28 cellular contexts compared by ENCODE assay signal in genomic region chr17:10429416-10430045, GRCh38. TPM values are rescaled to one million over a fixed set of nuclear protein-coding genes. Genes with fewer than 3 reads are reported as not detected.
DNase-seq lines count a peak whose midpoint lies in the region; TF ChIP-seq lines count a peak whose summit lies in the region.
"Had no signal": no experiment of that assay in that cellular context is flagged by ENCODE, and none has a peak within 500 bp of the region (broad histone marks: within the 10 kb centered on the region; RNA-seq: fewer than 3 reads in every experiment).

No MANE protein-coding gene starts in this region.

- H3K4me1 Mint-ChIP-seq in activated CD4-positive, alpha-beta memory T cell treated with anti-CD3 and anti-CD28 coated beads for 36 hours (ENCODE audit: low read depth), result no peaks in the 10 kb centered on the region
- H3K4me1 Mint-ChIP-seq: activated CD4-positive, alpha-beta T cell treated with anti-CD3 and anti-CD28 coated beads, Interleukin-2, amount 10 ng/mL, durations not matched to agents 24 days and 14 days; neural progenitor cell had no signal

- H4K20me1 ChIP-seq in KMS-11 (ENCODE audit: insufficient read depth), result no peaks in the 10 kb centered on the region
- H4K20me1 ChIP-seq in smooth muscle cell (ENCODE audit: low read depth), result no peaks in the 10 kb centered on the region

- DNase-seq in ELR (ENCODE audit: low read depth), result peak; percentile 28
- peak; percentile 21 for DNase-seq in fibroblast of pulmonary artery (ENCODE audit: low read depth)
- no peak for DNase-seq in smooth muscle cell (lab: John Stamatoyannopoulos, UW; ENCODE audit: unreplicated experiment)
- DNase-seq in activated CD4-positive, alpha-beta memory T cell treated with anti-CD3 and anti-CD28 coated beads for 36 hours, result no peak
- no peak for DNase-seq in activated CD4-positive, CD25-positive, alpha-beta regulatory T cell (lab: John Stamatoyannopoulos, UW)
- no peak for DNase-seq in NAMALWA (ENCODE audit: low spot score)
- no peak for DNase-seq in left ventricle myocardium inferior
- DNase-seq: activated CD4-positive, alpha-beta T cell treated with anti-CD3 and anti-CD28 coated beads, Interleukin-2, amount 10 ng/mL, durations not matched to agents 24 days and 14 days; activated T-cell treated with anti-CD3 and anti-CD28 coated beads, Interleukin-2, amount 50 U/mL, for 4 hours; brain microvascular endothelial cell; CD4-positive, alpha-beta T cell; HCEC 1CT; Kasumi-1; lower lobe of right lung; NCI-H1092; NCI-H187; NCI-H2171; Right ventricle myocardium superior; sigmoid colon; stimulated activated naive CD4-positive, alpha-beta T cell treated with Interleukin-2 at 50 U/mL for 16 hours; WERI-Rb-1 had no signal

- H3K79me2 ChIP-seq in KMS-11 (ENCODE audit: insufficient read depth, low read depth), result no peaks in the 10 kb centered on the region
- no peaks in the 10 kb centered on the region for H3K79me2 ChIP-seq in smooth muscle cell (ENCODE audit: low read depth)

- POLR2A ChIA-PET in activated CD4-positive, alpha-beta memory T cell treated with anti-CD3 and anti-CD28 coated beads for 36 hours (lab: Charles Lee), result no interaction called here

- no peaks in the 10 kb centered on the region for H3F3A ChIP-seq in smooth muscle cell (ENCODE audit: low read depth)

- intact Hi-C loops in activated CD4-positive, alpha-beta memory T cell treated with anti-CD3 and anti-CD28 coated beads for 36 hours (cut with micrococcal nuclease), result no loop called here
- intact Hi-C loops in left ventricle myocardium inferior (cut with micrococcal nuclease), result no loop called here

- no peak overlapping the region for H3K9ac ChIP-seq in KMS-11
- H3K9ac ChIP-seq in smooth muscle cell (ENCODE audit: low read depth), result no peak overlapping the region
- H3K9ac ChIP-seq: neural progenitor cell had no signal

- H3K36me3 ChIP-seq in KMS-11 (ENCODE audit: insufficient read depth) (no peaks in the 10 kb centered on the region), smooth muscle cell (ENCODE audit: low read depth) (no peaks in the 10 kb centered on the region), left ventricle myocardium inferior (no peaks in the 10 kb centered on the region)
- H3K36me3 ChIP-seq: brain microvascular endothelial cell, lower lobe of right lung, neural progenitor cell, sigmoid colon, WERI-Rb-1 had no signal

- CTCF ChIA-PET in activated CD4-positive, alpha-beta memory T cell treated with anti-CD3 and anti-CD28 coated beads for 36 hours (lab: Charles Lee), result no interaction called here

- H3K4me3 ChIP-seq in KMS-11 (IDR thresholded peaks at IDR 0.05; ENCODE audit: insufficient read depth, low read depth, low read length), result no peak overlapping the region
- no peak overlapping the region for H3K4me3 ChIP-seq in fibroblast of pulmonary artery (replicated peaks; ENCODE audit: low read depth, low read length)
- H3K4me3 ChIP-seq in smooth muscle cell, result no peak overlapping the region
- no peak overlapping the region for H3K4me3 ChIP-seq in left ventricle myocardium inferior
- H3K4me3 ChIP-seq: lower lobe of right lung, neural progenitor cell, sigmoid colon had no signal

- H3K9me3 Mint-ChIP-seq in activated CD4-positive, alpha-beta memory T cell treated with anti-CD3 and anti-CD28 coated beads for 36 hours, result peaks cover 3% of the 10 kb centered on the region
- H3K9me3 Mint-ChIP-seq: activated CD4-positive, alpha-beta T cell treated with anti-CD3 and anti-CD28 coated beads, Interleukin-2, amount 10 ng/mL, durations not matched to agents 24 days and 14 days; neural progenitor cell had no signal

- no peaks in the 10 kb centered on the region for H3K27me3 ChIP-seq in KMS-11 (ENCODE audit: insufficient read depth, low read depth)
- no peaks in the 10 kb centered on the region for H3K27me3 ChIP-seq in smooth muscle cell (ENCODE audit: low read depth)
- H3K27me3 ChIP-seq in left ventricle myocardium inferior (ENCODE audit: low read depth), result no peaks in the 10 kb centered on the region
- H3K27me3 ChIP-seq: brain microvascular endothelial cell, neural progenitor cell, sigmoid colon had no signal

- H3K27me3 Mint-ChIP-seq in activated CD4-positive, alpha-beta memory T cell treated with anti-CD3 and anti-CD28 coated beads for 36 hours, result peaks cover 2% of the 10 kb centered on the region
- H3K27me3 Mint-ChIP-seq: activated CD4-positive, alpha-beta T cell treated with anti-CD3 and anti-CD28 coated beads, Interleukin-2, amount 10 ng/mL, durations not matched to agents 24 days and 14 days had no signal

- TF ChIP-seq CTCF in KMS-11 (conservative IDR thresholded peaks at IDR 0.05; ENCODE audit: low read depth, low read length), result no peak
- TF ChIP-seq CTCF in fibroblast of pulmonary artery (IDR thresholded peaks at IDR 0.05; ENCODE audit: low read length, missing control alignments), result no peak
- no peak for TF ChIP-seq CTCF in smooth muscle cell (IDR thresholded peaks at IDR 0.05; ENCODE audit: borderline replicate concordance, insufficient read depth, poor library complexity, severe bottlenecking)
- TF ChIP-seq CTCF in left ventricle myocardium inferior (IDR thresholded peaks at IDR 0.05; ENCODE audit: borderline replicate concordance), result no peak

- no peaks in the 10 kb centered on the region for H3K9me3 ChIP-seq in smooth muscle cell (replicated peaks; ENCODE audit: low read depth)
- peaks cover 8% of the 10 kb centered on the region for H3K9me3 ChIP-seq in left ventricle myocardium inferior (replicated peaks)
- H3K9me3 ChIP-seq: lower lobe of right lung, sigmoid colon had no signal

- peak overlapping the region; percentile 63 for H3K4me2 ChIP-seq in KMS-11
- H3K4me2 ChIP-seq in smooth muscle cell, result peak overlapping the region; percentile 12
- H3K4me2 ChIP-seq: neural progenitor cell had no signal

- WGBS in smooth muscle cell (ENCODE audit: low lambda C conversion rate), result 68% methylated on average over 2 of the region's 2 CpGs

- no peak overlapping the region for H3K27ac Mint-ChIP-seq in activated CD4-positive, alpha-beta memory T cell treated with anti-CD3 and anti-CD28 coated beads for 36 hours
- H3K27ac Mint-ChIP-seq: activated CD4-positive, alpha-beta T cell treated with anti-CD3 and anti-CD28 coated beads, Interleukin-2, amount 10 ng/mL, durations not matched to agents 24 days and 14 days; CD4-positive, alpha-beta T cell; neural progenitor cell had no signal

- H3K36me3 Mint-ChIP-seq in activated CD4-positive, alpha-beta memory T cell treated with anti-CD3 and anti-CD28 coated beads for 36 hours, result no peaks in the 10 kb centered on the region
- H3K36me3 Mint-ChIP-seq: neural progenitor cell had no signal

- H3K27ac ChIP-seq in KMS-11, result peak overlapping the region; percentile 40; the same call in 1 of the 2 replicates
- no peak overlapping the region for H3K27ac ChIP-seq in smooth muscle cell (ENCODE audit: low read depth)
- no peak overlapping the region for H3K27ac ChIP-seq in left ventricle myocardium inferior (replicated peaks)
- H3K27ac ChIP-seq: brain microvascular endothelial cell, lower lobe of right lung, neural progenitor cell, sigmoid colon, WERI-Rb-1 had no signal

- H3K4me1 ChIP-seq in KMS-11 (ENCODE audit: low read depth, poor library complexity, severe bottlenecking) (peaks cover 15% of the 10 kb centered on the region), smooth muscle cell (ENCODE audit: low read depth) (no peaks in the 10 kb centered on the region), left ventricle myocardium inferior (no peaks in the 10 kb centered on the region)
- H3K4me1 ChIP-seq: lower lobe of right lung, neural progenitor cell had no signal

- no peak overlapping the region for H3K4me3 Mint-ChIP-seq in activated CD4-positive, alpha-beta memory T cell treated with anti-CD3 and anti-CD28 coated beads for 36 hours
- H3K4me3 Mint-ChIP-seq: activated CD4-positive, alpha-beta T cell treated with anti-CD3 and anti-CD28 coated beads, Interleukin-2, amount 10 ng/mL, durations not matched to agents 24 days and 14 days; activated T-cell treated with anti-CD3 and anti-CD28 coated beads, Interleukin-2, amount 50 U/mL, for 4 hours; CD4-positive, alpha-beta T cell; neural progenitor cell had no signal

- H2AFZ ChIP-seq in KMS-11 (ENCODE audit: low read depth) (no peak overlapping the region), smooth muscle cell (ENCODE audit: low read depth) (no peak overlapping the region)
- H2AFZ ChIP-seq: neural progenitor cell had no signal

RNA-seq across cellular contexts. Expression of gene MYH8, which starts 7.8 kb away (rescaled TPM):
- total RNA-seq in smooth muscle cell (not detected in 2 replicates), left ventricle myocardium inferior (not detected)
- polyA plus RNA-seq in smooth muscle cell, result not detected in 2 replicates
- not detected for total RNA-seq in activated CD4-positive, alpha-beta memory T cell treated with anti-CD3 and anti-CD28 coated beads for 36 hours
- total RNA-seq: activated CD4-positive, alpha-beta T cell treated with anti-CD3 and anti-CD28 coated beads, Interleukin-2, amount 10 ng/mL, durations not matched to agents 24 days and 14 days; activated T-cell treated with anti-CD3 and anti-CD28 coated beads, Interleukin-2, amount 50 U/mL, for 4 hours; CD4-positive, alpha-beta T cell; chondrocyte; lower lobe of right lung; posterior vena cava; Right ventricle myocardium superior; sigmoid colon; temporal lobe; ureter had no signal
- polyA plus RNA-seq: keratinocyte, sigmoid colon had no signal

RNA-seq across cellular contexts. Expression of gene MYH4, which starts 39.8 kb away (rescaled TPM):
- total RNA-seq in smooth muscle cell (not detected in 2 replicates), left ventricle myocardium inferior (not detected)
- not detected in 2 replicates for polyA plus RNA-seq in smooth muscle cell
- not detected for total RNA-seq in activated CD4-positive, alpha-beta memory T cell treated with anti-CD3 and anti-CD28 coated beads for 36 hours
- total RNA-seq: activated CD4-positive, alpha-beta T cell treated with anti-CD3 and anti-CD28 coated beads, Interleukin-2, amount 10 ng/mL, durations not matched to agents 24 days and 14 days; activated T-cell treated with anti-CD3 and anti-CD28 coated beads, Interleukin-2, amount 50 U/mL, for 4 hours; CD4-positive, alpha-beta T cell; chondrocyte; lower lobe of right lung; posterior vena cava; Right ventricle myocardium superior; sigmoid colon; temporal lobe; ureter had no signal
- polyA plus RNA-seq: keratinocyte had no signal

RNA-seq across cellular contexts. Expression of gene MYH13, which starts 56.7 kb away (rescaled TPM):
- total RNA-seq in smooth muscle cell, result not detected in 2 replicates
- 0.02 and 0.09 TPM in 2 replicates for polyA plus RNA-seq in smooth muscle cell
- not detected for total RNA-seq in activated CD4-positive, alpha-beta memory T cell treated with anti-CD3 and anti-CD28 coated beads for 36 hours
- not detected for total RNA-seq in left ventricle myocardium inferior
- total RNA-seq: activated CD4-positive, alpha-beta T cell treated with anti-CD3 and anti-CD28 coated beads, Interleukin-2, amount 10 ng/mL, durations not matched to agents 24 days and 14 days; activated T-cell treated with anti-CD3 and anti-CD28 coated beads, Interleukin-2, amount 50 U/mL, for 4 hours; CD4-positive, alpha-beta T cell; chondrocyte; lower lobe of right lung; posterior vena cava; Right ventricle myocardium superior; sigmoid colon; temporal lobe; ureter had no signal
- polyA plus RNA-seq: keratinocyte had no signal

Comparison
In these comparisons a context has a peak if more than half of its experiments do, and no peak if none do; other contexts are left out.
1. DNase-seq: peak in ELR (single experiment) and fibroblast of pulmonary artery (single experiment); none in smooth muscle cell (single experiment), activated CD4-positive, alpha-beta memory T cell treated with anti-CD3 and anti-CD28 coated beads for 36 hours (single experiment), activated CD4-positive, CD25-positive, alpha-beta regulatory T cell (0 of 4), NAMALWA (single experiment) and left ventricle myocardium inferior (single experiment).